In the genomic region with DNA sequence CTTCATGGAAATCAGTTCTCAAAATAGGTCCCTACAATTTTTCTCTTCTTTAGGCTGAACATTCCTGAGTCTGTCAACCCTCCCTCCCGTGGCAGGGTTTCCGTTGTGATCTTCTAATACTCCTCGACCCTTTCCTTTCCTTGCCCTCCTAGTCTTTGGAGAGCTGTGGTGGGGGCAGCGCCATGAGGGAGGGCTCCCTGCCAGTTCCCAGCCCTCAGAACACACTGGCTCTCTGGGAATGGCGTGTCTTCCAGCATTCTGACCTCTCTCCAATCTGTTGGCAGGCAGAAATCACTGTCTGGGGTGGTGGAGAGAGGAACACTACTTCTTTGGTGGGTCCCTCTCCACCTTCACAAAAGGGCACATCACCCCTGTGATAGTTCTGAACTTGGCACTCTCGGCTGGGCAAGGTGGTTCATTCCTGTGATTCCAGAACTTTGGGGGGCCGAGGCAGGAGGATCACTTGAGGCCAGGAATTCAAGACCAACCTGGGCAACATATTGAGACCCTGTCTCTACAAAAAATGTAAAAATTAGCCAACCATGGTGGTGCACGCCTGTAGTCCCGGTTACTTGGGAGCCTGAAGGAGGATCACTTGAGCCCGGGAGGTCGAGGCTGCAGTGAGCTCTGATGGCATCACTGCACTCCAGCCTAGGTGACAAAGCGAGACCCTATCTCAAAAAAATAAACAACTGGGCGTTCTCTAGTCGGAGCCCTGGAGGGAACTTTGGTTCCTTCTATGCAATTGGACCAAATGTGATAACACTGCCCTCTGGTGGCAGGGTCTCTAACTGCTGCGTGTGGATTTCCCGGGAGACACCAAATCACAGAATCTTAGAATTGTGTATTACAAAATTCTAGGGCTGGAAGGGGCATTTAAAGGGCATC, we compare ENCODE assay signal across 1 cellular context.
TF ChIP-seq lines count a peak whose summit lies in the region.

No MANE protein-coding gene starts in this region.

TF ChIP-seq in HepG2, 621 proteins besides CTCF, POLR2A, EP300 and RAD21 (continued from another document):
- no peak for TF ChIP-seq ZIK1 (CRISPR knock-in tag; IDR thresholded peaks at IDR 0.05; ENCODE audit: borderline replicate concordance, low read depth)
